ENCODE assay signal across 23 cellular contexts in genomic region chr4:70152088-70152487, GRCh38.
"Had no signal": no experiment of that assay in that cellular context is flagged by ENCODE, and none has a peak within 500 bp of the region (broad histone marks: within the 10 kb centered on the region; RNA-seq: fewer than 3 reads in every experiment).

No MANE protein-coding gene starts in this region.

- H3K4me3 ChIP-seq: colonic mucosa, coronary artery, dorsolateral prefrontal cortex, esophagus muscularis mucosa, esophagus squamous epithelium, gastrocnemius medialis, gastroesophageal sphincter, heart left ventricle, heart right ventricle had no signal

- H3K9me3 ChIP-seq: colonic mucosa, esophagus muscularis mucosa, esophagus squamous epithelium, gastrocnemius medialis, gastroesophageal sphincter, heart left ventricle had no signal

- H3K4me1 ChIP-seq: colonic mucosa, esophagus muscularis mucosa, esophagus squamous epithelium, foreskin keratinocyte, gastrocnemius medialis, gastroesophageal sphincter, heart left ventricle, heart right ventricle had no signal

- H3K36me3 ChIP-seq: colonic mucosa, esophagus muscularis mucosa, esophagus squamous epithelium, gastrocnemius medialis, gastroesophageal sphincter, heart left ventricle, heart right ventricle had no signal

- H3K27ac ChIP-seq: colonic mucosa, coronary artery, dorsolateral prefrontal cortex, epithelial cell of prostate, esophagus muscularis mucosa, esophagus squamous epithelium, foreskin keratinocyte, gastrocnemius medialis, gastroesophageal sphincter, heart left ventricle, heart right ventricle had no signal

- DNase-seq: colonic mucosa; cortex of kidney; dermis blood vessel endothelial cell; dorsolateral prefrontal cortex; effector CD4-positive, alpha-beta T cell; effector CD8-positive, alpha-beta T cell; effector memory CD4-positive, alpha-beta T cell; effector memory CD8-positive, alpha-beta T cell; endodermal cell; erythroblast; esophagus squamous epithelium; foreskin fibroblast; foreskin keratinocyte; foreskin melanocyte; gastrocnemius medialis; glutamatergic neuron; head of caudate nucleus; heart left ventricle; heart right ventricle had no signal
